Comparison of ENCODE assay signal across 8 cellular contexts in genomic region chr5:140557965-140558364, GRCh38. TPM values are rescaled to one million over a fixed set of nuclear protein-coding genes. Genes with fewer than 3 reads are reported as not detected.
A peak's percentile ranks its signal among the peaks of the same experiment; 100 is the strongest.
DNase-seq lines count a peak whose midpoint lies in the region; ATAC-seq and TF ChIP-seq lines count a peak whose summit lies in the region.

No MANE protein-coding gene starts in this region.

- peaks cover 15% of the 10 kb centered on the region for H3K79me1 ChIP-seq in mesendoderm (ENCODE audit: low read length)

- no peak overlapping the region for H2BK15ac ChIP-seq in mesendoderm (replicated peaks; ENCODE audit: low read depth)

- no peak overlapping the region for H3K9ac ChIP-seq in mesendoderm (ENCODE audit: low read length)

- no peak overlapping the region for H2AK5ac ChIP-seq in mesendoderm (ENCODE audit: low read length)

- H3K27ac ChIP-seq in angular gyrus (ENCODE audit: low read depth, low read length) (peak overlapping the region; percentile 81), mesendoderm (ENCODE audit: low read depth, low read length) (no peak overlapping the region)

- no peak for ATAC-seq in GM19397 (IDR thresholded peaks at IDR 0.05; ENCODE audit: unreplicated experiment)

- H4K5ac ChIP-seq in mesendoderm (ENCODE audit: low read length), result no peak overlapping the region

- peak overlapping the region; percentile 94 for H3K56ac ChIP-seq in mesendoderm (ENCODE audit: low read length)

- no peak overlapping the region for H4K8ac ChIP-seq in mesendoderm (ENCODE audit: low read depth, low read length)

- peak overlapping the region; percentile 4 for H3K4ac ChIP-seq in mesendoderm (ENCODE audit: low read depth, low read length)

- no peak for DNase-seq in activated naive CD4-positive, alpha-beta T cell treated with anti-CD3 and anti-CD28 coated beads for 36 hours
- no peak for DNase-seq in activated naive CD4-positive, alpha-beta T cell treated with Interleukin-2 at 50 U/mL for 16 hours
- DNase-seq in mesendoderm, result no peak
- DNase-seq in type B pancreatic cell (ENCODE audit: extremely low spot score, unreplicated experiment), result no peak
- no peak for DNase-seq in cerebellar cortex (ENCODE audit: low spot score)
- no peak for DNase-seq in GOT3 (lab: John Stamatoyannopoulos, UW)

- no peak overlapping the region for H3K18ac ChIP-seq in mesendoderm (ENCODE audit: low read length)

- H3K27ac Mint-ChIP-seq in activated naive CD4-positive, alpha-beta T cell treated with anti-CD3 and anti-CD28 coated beads for 36 hours, result peak overlapping the region; percentile 93
- H3K27ac Mint-ChIP-seq in type B pancreatic cell, result peak overlapping the region; percentile 86

- peaks cover 2% of the 10 kb centered on the region for H3K4me1 ChIP-seq in mesendoderm (ENCODE audit: control insufficient read depth, low read depth, low read length)

- H3K4me3 ChIP-seq in mesendoderm (ENCODE audit: low read length), result no peak overlapping the region

- no peak overlapping the region for H3K23ac ChIP-seq in mesendoderm (ENCODE audit: low read length)

- CTCF ChIA-PET in activated naive CD4-positive, alpha-beta T cell treated with anti-CD3 and anti-CD28 coated beads for 36 hours (lab: Charles Lee), result interaction anchor here (1.0 to 3.0 kb wide), 3 partner anchors 10 to 133 kb away, joined by 3 to 17 read pairs (median 4); partner anchors contain the start of genes CD14 and EIF4EBP3

- TF ChIP-seq CTCF in type B pancreatic cell (conservative IDR thresholded peaks at IDR 0.05), result no peak

- no peak overlapping the region for H2BK120ac ChIP-seq in mesendoderm (ENCODE audit: low read depth, low read length)

- intact Hi-C loops in activated naive CD4-positive, alpha-beta T cell treated with anti-CD3 and anti-CD28 coated beads for 36 hours (cut with micrococcal nuclease), result loop anchor here (1.0 to 10.0 kb wide), 6 partner anchors 11 to 1263 kb away; partner anchors contain the start of genes ANKHD1, EIF4EBP3, HARS1 and HARS2

- H3K4me1 Mint-ChIP-seq in activated naive CD4-positive, alpha-beta T cell treated with anti-CD3 and anti-CD28 coated beads for 36 hours (ENCODE audit: low read depth), result peaks cover 44% of the 10 kb centered on the region
- peaks cover 30% of the 10 kb centered on the region for H3K4me1 Mint-ChIP-seq in type B pancreatic cell (ENCODE audit: unreplicated experiment)

- no CpG with 5 or more reads among the region's 3 CpGs for WGBS in mesendoderm (ENCODE audit: extremely low coverage, insufficient coverage, low lambda C conversion rate)

- no peak overlapping the region for H2BK5ac ChIP-seq in mesendoderm (ENCODE audit: low read length)

- H3K27me3 ChIP-seq in mesendoderm (ENCODE audit: insufficient read depth, low read length, poor library complexity), result no peaks in the 10 kb centered on the region

- peak overlapping the region; percentile 79 for H3K4me3 Mint-ChIP-seq in activated naive CD4-positive, alpha-beta T cell treated with anti-CD3 and anti-CD28 coated beads for 36 hours
- peak overlapping the region; percentile 95 for H3K4me3 Mint-ChIP-seq in type B pancreatic cell

- no peak overlapping the region for H3K4me2 ChIP-seq in mesendoderm (ENCODE audit: low read length)

- no peaks in the 10 kb centered on the region for H3K27me3 Mint-ChIP-seq in activated naive CD4-positive, alpha-beta T cell treated with anti-CD3 and anti-CD28 coated beads for 36 hours (ENCODE audit: low read depth)
- no peaks in the 10 kb centered on the region for H3K27me3 Mint-ChIP-seq in type B pancreatic cell

- peaks cover 21% of the 10 kb centered on the region for H3K79me2 ChIP-seq in mesendoderm (ENCODE audit: control insufficient read depth, insufficient read depth, low read length)

- peaks cover 22% of the 10 kb centered on the region for H3K36me3 Mint-ChIP-seq in activated naive CD4-positive, alpha-beta T cell treated with anti-CD3 and anti-CD28 coated beads for 36 hours (ENCODE audit: low read depth)
- peaks cover 29% of the 10 kb centered on the region for H3K36me3 Mint-ChIP-seq in type B pancreatic cell

- H3K9me3 Mint-ChIP-seq in activated naive CD4-positive, alpha-beta T cell treated with anti-CD3 and anti-CD28 coated beads for 36 hours, result no peaks in the 10 kb centered on the region
- H3K9me3 Mint-ChIP-seq in type B pancreatic cell, result no peaks in the 10 kb centered on the region

- no peaks in the 10 kb centered on the region for H3K36me3 ChIP-seq in mesendoderm (ENCODE audit: control insufficient read depth, insufficient read depth, low read length)

RNA-seq across cellular contexts. Expression of gene SRA1, which starts 0.7 kb away (rescaled TPM):
- 10 to 100 TPM; 38.0 to 39.6 TPM for total RNA-seq in activated naive CD4-positive, alpha-beta T cell treated with anti-CD3 and anti-CD28 coated beads for 36 hours
- 33.0 TPM for polyA plus RNA-seq in mesendoderm (2013, experiment 1 of 2)
- 33.3 TPM for polyA plus RNA-seq in mesendoderm (2013, experiment 2 of 2)
- 32.9 and 36.3 TPM in 2 replicates for total RNA-seq in type B pancreatic cell (ENCODE audit: low replicate concordance)

RNA-seq across cellular contexts. Expression of gene APBB3, which starts 6.4 kb away (rescaled TPM):
- 10 to 100 TPM; 15.4 to 16.5 TPM for total RNA-seq in activated naive CD4-positive, alpha-beta T cell treated with anti-CD3 and anti-CD28 coated beads for 36 hours
- polyA plus RNA-seq in mesendoderm (2013, experiment 1 of 2), result 5.6 TPM
- 4.8 TPM for polyA plus RNA-seq in mesendoderm (2013, experiment 2 of 2)
- 26.9 and 61.4 TPM in 2 replicates for total RNA-seq in type B pancreatic cell (ENCODE audit: low replicate concordance)

RNA-seq across cellular contexts. Expression of gene SLC35A4, which starts 6.7 kb away (rescaled TPM):
- total RNA-seq in activated naive CD4-positive, alpha-beta T cell treated with anti-CD3 and anti-CD28 coated beads for 36 hours, result 10 to 100 TPM; 57.1 to 60.1 TPM
- polyA plus RNA-seq in mesendoderm (2013, experiment 1 of 2), result 96.0 TPM
- 90.8 TPM for polyA plus RNA-seq in mesendoderm (2013, experiment 2 of 2)
- 82.6 and 85.8 TPM in 2 replicates for total RNA-seq in type B pancreatic cell (ENCODE audit: low replicate concordance)

RNA-seq across cellular contexts. Expression of gene EIF4EBP3, which starts 10.5 kb away (rescaled TPM):
- total RNA-seq in activated naive CD4-positive, alpha-beta T cell treated with anti-CD3 and anti-CD28 coated beads for 36 hours, result 10 to 100 TPM; 27.2 to 28.5 TPM
- 13.5 TPM for polyA plus RNA-seq in mesendoderm (2013, experiment 1 of 2)
- 13.7 TPM for polyA plus RNA-seq in mesendoderm (2013, experiment 2 of 2)
- 4.8 and 8.4 TPM in 2 replicates for total RNA-seq in type B pancreatic cell (ENCODE audit: low replicate concordance)
